ENCODE assay signal across 13 cellular contexts in genomic region chr1:178300350-178300699, GRCh38.
DNase-seq lines count a peak whose midpoint lies in the region; ATAC-seq, FAIRE-seq and TF ChIP-seq lines count a peak whose summit lies in the region.
"Had no signal": no experiment of that assay in that cellular context is flagged by ENCODE, and none has a peak within 500 bp of the region (broad histone marks: within the 10 kb centered on the region; RNA-seq: fewer than 3 reads in every experiment).

No MANE protein-coding gene starts in this region.

- DNase-seq in AG08395 (ENCODE audit: low spot score), result peak; percentile 5
- DNase-seq in HTR-8/SVneo (ENCODE audit: insufficient read length, low spot score), result no peak
- peak; percentile 8 for DNase-seq in epithelial cell of esophagus (ENCODE audit: low read depth)
- DNase-seq in DMS153 treated with DMSO at 0.1 percent for 48 hours (lab: John Stamatoyannopoulos, UW; ENCODE audit: unreplicated experiment), result no peak
- DNase-seq in activated CD4-positive, alpha-beta T cell treated with anti-CD3 and anti-CD28 coated beads for 1 hour, result no peak
- DNase-seq in dermis blood vessel endothelial cell, result no peak

- H3K9me3 Mint-ChIP-seq in nephron, result peaks cover 3% of the 10 kb centered on the region
- H3K9me3 Mint-ChIP-seq: neural progenitor cell; stimulated activated effector memory CD8-positive, alpha-beta T cell treated with anti-CD3 and anti-CD28 coated beads, Interleukin-12 subunit alpha, Interleukin-12 subunit beta, amount 100 ng/mL, for 72 hours had no signal

- TF ChIP-seq CTCF in epithelial cell of esophagus (IDR thresholded peaks at IDR 0.05; ENCODE audit: insufficient read depth, low read depth, low read length, missing control alignments) (no peak), nephron (IDR thresholded peaks at IDR 0.05; ENCODE audit: unreplicated experiment in 3 of 3) (no peak)

- no peak overlapping the region for H3K4me3 Mint-ChIP-seq in nephron
- H3K4me3 Mint-ChIP-seq: activated CD8-positive, alpha-beta memory T cell treated with anti-CD3 and anti-CD28 coated beads, Interleukin-2, amount 10 ng/mL, durations not matched to agents 7 days and 5 days; neural progenitor cell; stimulated activated effector memory CD8-positive, alpha-beta T cell treated with anti-CD3 and anti-CD28 coated beads, Interleukin-12 subunit alpha, Interleukin-12 subunit beta, amount 100 ng/mL, for 72 hours had no signal

- no peak for ATAC-seq in HG03135 (IDR thresholded peaks at IDR 0.05; ENCODE audit: unreplicated experiment)
- ATAC-seq: activated CD8-positive, alpha-beta memory T cell treated with anti-CD3 and anti-CD28 coated beads, Interleukin-2, amount 10 ng/mL, durations not matched to agents 7 days and 5 days; stimulated activated effector memory CD8-positive, alpha-beta T cell treated with anti-CD3 and anti-CD28 coated beads, Interleukin-12 subunit alpha, Interleukin-12 subunit beta, amount 100 ng/mL, for 72 hours had no signal

- no peak overlapping the region for H3K4me3 ChIP-seq in epithelial cell of esophagus (ENCODE audit: low read length)
- H3K4me3 ChIP-seq: HAP-1, neural progenitor cell, tibial nerve had no signal

- peaks cover 4% of the 10 kb centered on the region for H3K27me3 Mint-ChIP-seq in nephron (ENCODE audit: low read depth)
- H3K27me3 Mint-ChIP-seq: activated CD8-positive, alpha-beta memory T cell treated with anti-CD3 and anti-CD28 coated beads, Interleukin-2, amount 10 ng/mL, durations not matched to agents 7 days and 5 days had no signal

- peak overlapping the region; percentile 32 to 73 (median 55) for H3K27ac Mint-ChIP-seq in nephron
- H3K27ac Mint-ChIP-seq: activated CD8-positive, alpha-beta memory T cell treated with anti-CD3 and anti-CD28 coated beads, Interleukin-2, amount 10 ng/mL, durations not matched to agents 7 days and 5 days; neural progenitor cell; stimulated activated effector memory CD8-positive, alpha-beta T cell treated with anti-CD3 and anti-CD28 coated beads, Interleukin-12 subunit alpha, Interleukin-12 subunit beta, amount 100 ng/mL, for 72 hours had no signal

- FAIRE-seq in HTR-8/SVneo (lab: Jason Lieb, UNC), result peak; percentile 9

- H3K36me3 Mint-ChIP-seq in nephron (ENCODE audit: low read depth), result no peaks in the 10 kb centered on the region
- H3K36me3 Mint-ChIP-seq: activated CD8-positive, alpha-beta memory T cell treated with anti-CD3 and anti-CD28 coated beads, Interleukin-2, amount 10 ng/mL, durations not matched to agents 7 days and 5 days; stimulated activated effector memory CD8-positive, alpha-beta T cell treated with anti-CD3 and anti-CD28 coated beads, Interleukin-12 subunit alpha, Interleukin-12 subunit beta, amount 100 ng/mL, for 72 hours had no signal

- peaks cover 8% of the 10 kb centered on the region for H3K4me1 Mint-ChIP-seq in nephron
- H3K4me1 Mint-ChIP-seq: activated CD8-positive, alpha-beta memory T cell treated with anti-CD3 and anti-CD28 coated beads, Interleukin-2, amount 10 ng/mL, durations not matched to agents 7 days and 5 days; stimulated activated effector memory CD8-positive, alpha-beta T cell treated with anti-CD3 and anti-CD28 coated beads, Interleukin-12 subunit alpha, Interleukin-12 subunit beta, amount 100 ng/mL, for 72 hours had no signal

Comparison
In these comparisons a context has a peak if more than half of its experiments do, and no peak if none do; other contexts are left out.
1. DNase-seq: peak in AG08395 (single experiment) and epithelial cell of esophagus (single experiment); none in HTR-8/SVneo (single experiment), DMS153 treated with DMSO at 0.1 percent for 48 hours (single experiment), activated CD4-positive, alpha-beta T cell treated with anti-CD3 and anti-CD28 coated beads for 1 hour (single experiment) and dermis blood vessel endothelial cell (single experiment).